ENCODE assay signal across 8 cellular contexts in genomic region chr1:228445867-228446584, GRCh38. TPM values are rescaled to one million over a fixed set of nuclear protein-coding genes. Genes with fewer than 3 reads are reported as not detected.
DNase-seq lines count a peak whose midpoint lies in the region; ATAC-seq and TF ChIP-seq lines count a peak whose summit lies in the region.

No MANE protein-coding gene starts in this region.

- no peak overlapping the region for H3K4me3 ChIP-seq in WERI-Rb-1 (ENCODE audit: low read depth, low read length)

- H3K36me3 ChIP-seq in WERI-Rb-1 = no peaks in the 10 kb centered on the region

- peak; percentile 59 for DNase-seq in ACHN
- peak; percentile 68 for DNase-seq in NOMO-1 treated with DMSO at 0.1 percent for 48 hours (lab: John Stamatoyannopoulos, UW; ENCODE audit: unreplicated experiment)
- peak; percentile 81 for DNase-seq in cerebellum (ENCODE audit: low spot score)
- peak; percentile 85 for DNase-seq in left kidney (ENCODE audit: low read depth, low spot score)
- peak; percentile 37 for DNase-seq in stimulated activated CD4-positive, alpha-beta T cell treated with anti-CD3 and anti-CD28 coated beads, Interleukin-4, amount 100 ng/mL, for 24 hours
- DNase-seq in WERI-Rb-1 = no peak

- H3K27ac ChIP-seq in WERI-Rb-1 = no peak overlapping the region

- no peaks in the 10 kb centered on the region for H3K27me3 ChIP-seq in WERI-Rb-1 (ENCODE audit: insufficient read depth, low read depth, severe bottlenecking)

- in situ Hi-C loops in ACHN (cut with HindIII; ENCODE audit: low pct_ligation_motif_present, low pct_unique_long_range_greater_than_20kb, low sequenced_read_pairs) = no loop called here

- TF ChIP-seq CTCF in WERI-Rb-1 (IDR thresholded peaks at IDR 0.05; ENCODE audit: low read depth, low read length) = no peak

- no peaks in the 10 kb centered on the region for H3K9me3 ChIP-seq in WERI-Rb-1 (ENCODE audit: severe bottlenecking)

- ATAC-seq in GM18907 (IDR thresholded peaks at IDR 0.05; ENCODE audit: unreplicated experiment) = peak; percentile 67
- no peak for ATAC-seq in GM21737 (IDR thresholded peaks at IDR 0.05; ENCODE audit: unreplicated experiment)

RNA-seq across cellular contexts. Expression of gene TRIM17, which starts 29.4 kb away (rescaled TPM):
- total RNA-seq in cerebellum = 4.0 TPM

RNA-seq across cellular contexts. Expression of gene TRIM11, which starts 39.4 kb away (rescaled TPM):
- total RNA-seq in cerebellum = 16.1 TPM

RNA-seq across cellular contexts. Expression of gene RNF187, which starts 41.2 kb away (rescaled TPM):
- total RNA-seq in cerebellum = 48.5 TPM
